10 cellular contexts compared by ENCODE assay signal in genomic region chr19:38210458-38210987, GRCh38. TPM values are rescaled to one million over a fixed set of nuclear protein-coding genes. Genes with fewer than 3 reads are reported as not detected.
DNase-seq lines count a peak whose midpoint lies in the region; ATAC-seq and TF ChIP-seq lines count a peak whose summit lies in the region.
"Had no signal": no experiment of that assay in that cellular context is flagged by ENCODE, and none has a peak within 500 bp of the region (broad histone marks: within the 10 kb centered on the region; RNA-seq: fewer than 3 reads in every experiment).

No MANE protein-coding gene starts in this region.

- H3K4me1 Mint-ChIP-seq in CD4-positive, alpha-beta memory T cell = peaks cover 13 to 29% (median 23%) of the 10 kb centered on the region in 4 donors
- peaks cover 11% of the 10 kb centered on the region for H3K4me1 Mint-ChIP-seq in glutamatergic neuron (ENCODE audit: low read depth, unreplicated experiment)

- H3K27ac Mint-ChIP-seq in CD4-positive, alpha-beta memory T cell = no peak overlapping the region
- peak overlapping the region; percentile 64 for H3K27ac Mint-ChIP-seq in glutamatergic neuron (ENCODE audit: unreplicated experiment)

- H3K36me3 ChIP-seq in CD4-positive, alpha-beta memory T cell (ENCODE audit: insufficient read depth, low read length) = no peaks in the 10 kb centered on the region

- peaks cover 4 to 8% of the 10 kb centered on the region in 2 donors for H3K36me3 Mint-ChIP-seq in CD4-positive, alpha-beta memory T cell
- no peaks in the 10 kb centered on the region for H3K36me3 Mint-ChIP-seq in glutamatergic neuron (ENCODE audit: unreplicated experiment)

- H3K9me3 Mint-ChIP-seq in CD4-positive, alpha-beta memory T cell = peaks cover 0 to 3% (median 0%) of the 10 kb centered on the region in 8 donors
- peaks cover 15% of the 10 kb centered on the region for H3K9me3 Mint-ChIP-seq in glutamatergic neuron (ENCODE audit: unreplicated experiment)

- ATAC-seq in GM18498 (IDR thresholded peaks at IDR 0.05; ENCODE audit: unreplicated experiment) = no peak

- no peak overlapping the region for H3K27ac ChIP-seq in CD4-positive, alpha-beta memory T cell (ENCODE audit: low read depth, low read length)
- H3K27ac ChIP-seq: KMS-11 had no signal

- no peak for DNase-seq in CD4-positive, alpha-beta memory T cell
- DNase-seq in NCI-H526 treated with DMSO at 0.1 percent for 48 hours (lab: John Stamatoyannopoulos, UW) = peak; percentile 31
- peak; percentile 84 for DNase-seq in glutamatergic neuron
- peak; percentile 81 for DNase-seq in occipital lobe (lab: John Stamatoyannopoulos, UW)
- DNase-seq in HK-2 (ENCODE audit: unreplicated experiment) = no peak
- no peak for DNase-seq in NCI-H2081 (lab: John Stamatoyannopoulos, UW)
- DNase-seq in HuH-7.5 (ENCODE audit: low spot score) = no peak

- no peak overlapping the region for H3K4me3 ChIP-seq in CD4-positive, alpha-beta memory T cell (ENCODE audit: low read length in 2 of 2)

- H3K9me3 ChIP-seq in CD4-positive, alpha-beta memory T cell (ENCODE audit: control insufficient read depth in 1 of 2, low read length in 2 of 2) = no peaks in the 10 kb centered on the region

- TF ChIP-seq CTCF in glutamatergic neuron (IDR thresholded peaks at IDR 0.05; ENCODE audit: partially characterized antibody, unreplicated experiment) = no peak

- POLR2A ChIA-PET in CD4-positive, alpha-beta memory T cell (lab: Charles Lee; ENCODE audit: partially characterized antibody) = no interaction called here

- H3K4me3 Mint-ChIP-seq in CD4-positive, alpha-beta memory T cell = peak overlapping the region in 6 of 8 donors; percentile 20 to 68 (median 28)
- peak overlapping the region; percentile 90 for H3K4me3 Mint-ChIP-seq in glutamatergic neuron (ENCODE audit: unreplicated experiment)

- H3K4me1 ChIP-seq in CD4-positive, alpha-beta memory T cell (ENCODE audit: insufficient read depth, low read length) = peaks cover 22% of the 10 kb centered on the region

- CTCF ChIA-PET in CD4-positive, alpha-beta memory T cell (lab: Charles Lee; ENCODE audit: partially characterized antibody) = no interaction called here

- H3K27me3 Mint-ChIP-seq in CD4-positive, alpha-beta memory T cell = peaks cover 18 to 20% of the 10 kb centered on the region in 2 donors
- peaks cover 8% of the 10 kb centered on the region for H3K27me3 Mint-ChIP-seq in glutamatergic neuron (ENCODE audit: unreplicated experiment)

- intact Hi-C loops in CD4-positive, alpha-beta memory T cell (cut with micrococcal nuclease) = no loop called here

- H3K27me3 ChIP-seq in CD4-positive, alpha-beta memory T cell (ENCODE audit: insufficient read depth, low read length) = peaks cover 11% of the 10 kb centered on the region

RNA-seq across cellular contexts. Expression of gene DPF1, which starts 13.5 kb away (rescaled TPM):
- total RNA-seq in CD4-positive, alpha-beta memory T cell = not detected
- not detected for polyA plus RNA-seq in CD4-positive, alpha-beta memory T cell
- 33.8 TPM for total RNA-seq in glutamatergic neuron (ENCODE audit: unreplicated experiment)
- 37.4 TPM for total RNA-seq in occipital lobe
- total RNA-seq: mononuclear cell had no signal

RNA-seq across cellular contexts. Expression of gene PPP1R14A, which starts 45.7 kb away (rescaled TPM):
- not detected for total RNA-seq in CD4-positive, alpha-beta memory T cell
- polyA plus RNA-seq in CD4-positive, alpha-beta memory T cell = not detected
- total RNA-seq in glutamatergic neuron (ENCODE audit: unreplicated experiment) (327 TPM), occipital lobe (0.78 TPM)

RNA-seq across cellular contexts. Expression of gene SPINT2, which starts 53.9 kb away (rescaled TPM):
- total RNA-seq in CD4-positive, alpha-beta memory T cell = 10 to 100 TPM; 35.7 to 40.4 TPM
- polyA plus RNA-seq in CD4-positive, alpha-beta memory T cell = 10 to 100 TPM; 72.3 to 94.5 TPM
- total RNA-seq in glutamatergic neuron (ENCODE audit: unreplicated experiment) (78.9 TPM), occipital lobe (73.9 TPM)

Comparison
In these comparisons a context has a peak if more than half of its experiments do, and no peak if none do; other contexts are left out.
1. DNase-seq: peak in NCI-H526 treated with DMSO at 0.1 percent for 48 hours (single experiment), glutamatergic neuron (single experiment) and occipital lobe (single experiment); none in CD4-positive, alpha-beta memory T cell (0 of 5), HK-2 (single experiment), NCI-H2081 (0 of 2) and HuH-7.5 (single experiment).
2. RNA of gene DPF1, which starts 13.5 kb away (total RNA-seq): 37.4 TPM in occipital lobe (single experiment) and 33.8 TPM in glutamatergic neuron (single experiment); not detected in CD4-positive, alpha-beta memory T cell; every median in the first group is over 10 times any median in the second.
3. RNA of gene PPP1R14A, which starts 45.7 kb away (total RNA-seq): 327 TPM in glutamatergic neuron (single experiment); 0.78 TPM in occipital lobe (single experiment) and not detected in CD4-positive, alpha-beta memory T cell; every median in the first group is over 100 times any median in the second.